Comparison of ENCODE assay signal across 10 cellular contexts in genomic region chr9:136085815-136086212, GRCh38. TPM values are rescaled to one million over a fixed set of nuclear protein-coding genes. Genes with fewer than 3 reads are reported as not detected.
A peak's percentile ranks its signal among the peaks of the same experiment; 100 is the strongest.
DNase-seq lines count a peak whose midpoint lies in the region; ATAC-seq lines count a peak whose summit lies in the region.
"Had no signal": no experiment of that assay in that cellular context is flagged by ENCODE, and none has a peak within 500 bp of the region (broad histone marks: within the 10 kb centered on the region; RNA-seq: fewer than 3 reads in every experiment).

No MANE protein-coding gene starts in this region.

- ATAC-seq in esophagus mucosa = peak; percentile 43
- no peak for ATAC-seq in HG03520 (IDR thresholded peaks at IDR 0.05; ENCODE audit: unreplicated experiment)

- no peaks in the 10 kb centered on the region for H3K36me3 ChIP-seq in CD4-positive, alpha-beta memory T cell (ENCODE audit: insufficient read depth, low read length)
- H3K36me3 ChIP-seq: uterus had no signal

- peaks cover 0 to 5% of the 10 kb centered on the region in 2 donors for H3K36me3 Mint-ChIP-seq in CD4-positive, alpha-beta memory T cell

- intact Hi-C loops in CD4-positive, alpha-beta memory T cell (cut with micrococcal nuclease) = no loop called here

- H3K9me3 ChIP-seq in CD4-positive, alpha-beta memory T cell (ENCODE audit: control insufficient read depth in 1 of 2, low read length in 2 of 2) = no peaks in the 10 kb centered on the region
- H3K9me3 ChIP-seq: uterus had no signal

- peaks cover 11 to 30% (median 21%) of the 10 kb centered on the region in 4 donors for H3K4me1 Mint-ChIP-seq in CD4-positive, alpha-beta memory T cell

- H3K27ac ChIP-seq in temporal lobe (ENCODE audit: low read depth, low read length) = peak overlapping the region; percentile 82
- no peak overlapping the region for H3K27ac ChIP-seq in CD4-positive, alpha-beta memory T cell (ENCODE audit: low read depth, low read length)

- H3K9me3 Mint-ChIP-seq in CD4-positive, alpha-beta memory T cell = no peaks in the 10 kb centered on the region

- H3K27ac Mint-ChIP-seq in CD4-positive, alpha-beta memory T cell = no peak overlapping the region

- peaks cover 21% of the 10 kb centered on the region for H3K4me1 ChIP-seq in CD4-positive, alpha-beta memory T cell (ENCODE audit: insufficient read depth, low read length)

- peak; percentile 83 for DNase-seq in NCI-H2196 (lab: John Stamatoyannopoulos, UW; ENCODE audit: unreplicated experiment)
- peak; percentile 94 for DNase-seq in medulla oblongata (ENCODE audit: extremely low spot score)
- no peak for DNase-seq in CD4-positive, alpha-beta memory T cell
- DNase-seq in mesenteric fat pad (ENCODE audit: low spot score) = no peak
- DNase-seq in islet precursor cell = no peak
- DNase-seq: NCI-H2227 treated with DMSO at 0.1 percent for 48 hours, uterus had no signal

- H3K27me3 Mint-ChIP-seq in CD4-positive, alpha-beta memory T cell = no peaks in the 10 kb centered on the region

- POLR2A ChIA-PET in CD4-positive, alpha-beta memory T cell (lab: Charles Lee; ENCODE audit: partially characterized antibody) = no interaction called here

- no peak overlapping the region for H3K4me3 ChIP-seq in CD4-positive, alpha-beta memory T cell (ENCODE audit: low read length in 2 of 2)
- H3K4me3 ChIP-seq: uterus had no signal

- H3K4me3 Mint-ChIP-seq in CD4-positive, alpha-beta memory T cell = no peak overlapping the region

- CTCF ChIA-PET in CD4-positive, alpha-beta memory T cell (lab: Charles Lee; ENCODE audit: partially characterized antibody) = no interaction called here

- H3K27me3 ChIP-seq in CD4-positive, alpha-beta memory T cell (ENCODE audit: insufficient read depth, low read length) = no peaks in the 10 kb centered on the region
- H3K27me3 ChIP-seq: uterus had no signal

RNA-seq across cellular contexts. Expression of gene NACC2, which starts 9.3 kb away (rescaled TPM):
- 7.0 TPM for total RNA-seq in esophagus mucosa
- 3.9 TPM for total RNA-seq in temporal lobe
- 10 to 100 TPM; 11.5 to 12.2 TPM for total RNA-seq in CD4-positive, alpha-beta memory T cell
- polyA plus RNA-seq in CD4-positive, alpha-beta memory T cell = 1 to 10 TPM in 1 of 2 donors, under 1 TPM in 1; 0.58 to 2.6 TPM
- 41.4 TPM for total RNA-seq in mesenteric fat pad

RNA-seq across cellular contexts. Expression of gene TMEM250, which starts 32.9 kb away (rescaled TPM):
- 32.6 TPM for total RNA-seq in esophagus mucosa
- total RNA-seq in temporal lobe = 16.5 TPM
- total RNA-seq in CD4-positive, alpha-beta memory T cell = 10 to 100 TPM; 52.1 to 55.8 TPM
- 10 to 100 TPM; 46.7 to 67.3 TPM for polyA plus RNA-seq in CD4-positive, alpha-beta memory T cell
- total RNA-seq in mesenteric fat pad = 30.2 TPM

Comparison
In these comparisons a context has a peak if more than half of its experiments do, and no peak if none do; other contexts are left out.
1. DNase-seq: peak in NCI-H2196 (single experiment) and medulla oblongata (single experiment); none in CD4-positive, alpha-beta memory T cell (0 of 5), mesenteric fat pad (single experiment) and islet precursor cell (single experiment).